ENCODE assay signal across 22 cellular contexts in the genomic region with DNA sequence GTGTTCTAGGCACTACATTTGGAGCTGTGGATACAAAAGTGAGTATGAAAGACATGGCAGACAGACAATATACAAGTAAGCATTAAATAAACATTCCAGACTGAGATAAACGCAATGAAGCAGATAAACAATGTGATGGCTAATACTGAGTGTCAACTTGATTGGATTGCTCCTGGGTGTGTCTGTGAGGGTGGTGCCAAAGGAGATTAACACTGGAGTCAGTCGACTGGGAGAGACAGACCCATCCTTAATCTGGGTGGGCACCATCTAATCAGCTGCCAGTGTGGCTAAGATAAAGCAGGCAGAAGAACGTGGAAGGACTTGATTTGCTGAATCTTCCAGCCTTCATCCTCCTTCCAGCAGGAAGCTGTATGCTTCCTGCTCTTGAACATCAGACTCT.
DNase-seq lines count a peak whose midpoint lies in the region; ATAC-seq and TF ChIP-seq lines count a peak whose summit lies in the region.
"Had no signal": no experiment of that assay in that cellular context is flagged by ENCODE, and none has a peak within 500 bp of the region (broad histone marks: within the 10 kb centered on the region; RNA-seq: fewer than 3 reads in every experiment).

No MANE protein-coding gene starts in this region.

- no peaks in the 10 kb centered on the region for H3K9me2 ChIP-seq in OCI-LY1 (ENCODE audit: low read depth, low read length)

- TF ChIP-seq EP300 in ovary (IDR thresholded peaks at IDR 0.05): no peak

- H3K4me3 ChIP-seq in MG63 (no peak overlapping the region), OCI-LY1 (ENCODE audit: low read depth, low read length, poor library complexity, severe bottlenecking) (no peak overlapping the region), ovary (no peak overlapping the region)
- H3K4me3 ChIP-seq: GM12878, GM23248 had no signal

- no peak overlapping the region for H3K4me3 Mint-ChIP-seq in endothelial cell (ENCODE audit: unreplicated experiment)

- H3K4me1 ChIP-seq in OCI-LY1 (ENCODE audit: insufficient read depth, low read length, severe bottlenecking) (peaks cover 70% of the 10 kb centered on the region), ovary (ENCODE audit: insufficient read depth) (no peaks in the 10 kb centered on the region)

- H3K36me3 Mint-ChIP-seq in endothelial cell (ENCODE audit: low read depth, unreplicated experiment): no peaks in the 10 kb centered on the region

- in situ Hi-C loops in Caki2 (cut with HindIII; ENCODE audit: low pct_unique_long_range_greater_than_20kb, low sequenced_read_pairs): no loop called here

- ATAC-seq in left colon (peak; percentile 23), HG03432 (IDR thresholded peaks at IDR 0.05; ENCODE audit: unreplicated experiment) (no peak)
- ATAC-seq: GM12878, Panc1 had no signal

- H3K27me3 ChIP-seq in MG63: no peaks in the 10 kb centered on the region
- no peaks in the 10 kb centered on the region for H3K27me3 ChIP-seq in OCI-LY1 (ENCODE audit: insufficient read depth, low read length)
- no peaks in the 10 kb centered on the region for H3K27me3 ChIP-seq in ovary

- no peak overlapping the region for H3K4me2 ChIP-seq in OCI-LY1 (ENCODE audit: low read length)

- H4K20me1 ChIP-seq in OCI-LY1 (ENCODE audit: insufficient read depth, low read length): no peaks in the 10 kb centered on the region

- no peaks in the 10 kb centered on the region for H3K9me3 Mint-ChIP-seq in endothelial cell (ENCODE audit: unreplicated experiment)

- H3K27ac ChIP-seq in OCI-LY1 (ENCODE audit: low read depth, low read length, poor library complexity, severe bottlenecking) (peak overlapping the region; percentile 29), ovary (no peak overlapping the region)
- H3K27ac ChIP-seq: GM23248, RWPE1 had no signal

- H3K27me3 Mint-ChIP-seq in endothelial cell (ENCODE audit: unreplicated experiment): peaks cover 3% of the 10 kb centered on the region

- TF ChIP-seq CTCF in OCI-LY1 (IDR thresholded peaks at IDR 0.05; ENCODE audit: low read length) (no peak), endothelial cell (IDR thresholded peaks at IDR 0.05; ENCODE audit: unreplicated experiment) (no peak), ovary (IDR thresholded peaks at IDR 0.05) (no peak)

- DNase-seq in Caki2 (ENCODE audit: low read depth) (peak; percentile 18), MG63 (peak; percentile 84), left colon (no peak), endothelial cell (ENCODE audit: low spot score) (no peak), ovary (no peak), hepatic stellate cell (ENCODE audit: low spot score) (no peak)
- DNase-seq: DMS53, GM23248, HCEC 1CT, KBM-7, NCI-H1694 treated with DMSO at 0.1 percent for 48 hours, NCI-H2081, NCI-H2171, NCI-H226, NCI-H510A, NCI-H774, SHP77 had no signal

- WGBS in ovary, 3 donors: 42 to 48% (median 48%) methylated on average over 3 of the region's 3 CpGs

- no peak overlapping the region for H3K27ac Mint-ChIP-seq in endothelial cell (ENCODE audit: unreplicated experiment)

- intact Hi-C loops in left colon (cut with DNase I, micrococcal nuclease): no loop called here
- intact Hi-C loops in ovary (cut with DNase I): no loop called here

- no peak overlapping the region for H3K9ac ChIP-seq in OCI-LY1 (ENCODE audit: low read length)
- H3K9ac ChIP-seq: GM23248 had no signal

- H3K9me3 ChIP-seq in MG63 (no peaks in the 10 kb centered on the region), OCI-LY1 (ENCODE audit: low read length) (no peaks in the 10 kb centered on the region), ovary (no peaks in the 10 kb centered on the region)

- peaks cover 7% of the 10 kb centered on the region for H3K4me1 Mint-ChIP-seq in endothelial cell (ENCODE audit: unreplicated experiment)

- H3K36me3 ChIP-seq in MG63: no peaks in the 10 kb centered on the region
- no peaks in the 10 kb centered on the region for H3K36me3 ChIP-seq in OCI-LY1 (ENCODE audit: insufficient read depth, low read length)
- H3K36me3 ChIP-seq in ovary: no peaks in the 10 kb centered on the region

- no peak overlapping the region for H2AFZ ChIP-seq in OCI-LY1 (ENCODE audit: low read length)
- H2AFZ ChIP-seq: GM23248 had no signal

- no peaks in the 10 kb centered on the region for H3F3A ChIP-seq in OCI-LY1 (ENCODE audit: insufficient read depth, low read length)

- TF ChIP-seq POLR2A in ovary (IDR thresholded peaks at IDR 0.05): no peak

- H3K79me2 ChIP-seq in OCI-LY1 (ENCODE audit: insufficient read depth, low read length): no peaks in the 10 kb centered on the region

Comparison
In these comparisons a context has a peak if more than half of its experiments do, and no peak if none do; other contexts are left out.
1. DNase-seq: peak in Caki2 (single experiment) and MG63 (single experiment); none in left colon (0 of 2), endothelial cell (single experiment), ovary (0 of 5) and hepatic stellate cell (single experiment).